Comparison of ENCODE assay signal across 8 cellular contexts in genomic region chr14:74922752-74923401, GRCh38. TPM values are rescaled to one million over a fixed set of nuclear protein-coding genes. Genes with fewer than 3 reads are reported as not detected.
DNase-seq lines count a peak whose midpoint lies in the region; ATAC-seq, FAIRE-seq and TF ChIP-seq lines count a peak whose summit lies in the region.

RPS6KL1 (minus strand) TSS chr14:74923260; CDS start chr14:74921541, 1,719 bp downstream.

- H3K9me3 Mint-ChIP-seq in effector memory CD8-positive, alpha-beta T cell, result no peaks in the 10 kb centered on the region

- peaks cover 4% of the 10 kb centered on the region for H3K36me3 Mint-ChIP-seq in effector memory CD8-positive, alpha-beta T cell (ENCODE audit: insufficient read depth)

- no peak within 1 kb of the TSS for H3K27ac Mint-ChIP-seq in effector memory CD8-positive, alpha-beta T cell

- H3K27me3 Mint-ChIP-seq in effector memory CD8-positive, alpha-beta T cell, result peaks cover 30 to 42% of the 10 kb centered on the region in 2 donors

- peak; percentile 60 for ATAC-seq in HG03469 (IDR thresholded peaks at IDR 0.05; ENCODE audit: unreplicated experiment)
- peak; percentile 96 for ATAC-seq in effector memory CD8-positive, alpha-beta T cell (replicated peaks)

- H3K4me3 Mint-ChIP-seq in effector memory CD8-positive, alpha-beta T cell, result peak within 1 kb of the TSS; percentile 59 to 60

- FAIRE-seq in GM19239 (lab: Jason Lieb, UNC), result peak; percentile 88

- DNase-seq in AG10803 (ENCODE audit: low read depth), result peak; percentile 66
- peak; percentile 93 for DNase-seq in GM19239 (ENCODE audit: insufficient read length, low spot score)
- DNase-seq in NCI-H748 treated with DMSO at 0.1 percent for 48 hours (lab: John Stamatoyannopoulos, UW), result peak; percentile 80
- peak; percentile 84 for DNase-seq in activated CD8-positive, alpha-beta memory T cell treated with anti-CD3 and anti-CD28 coated beads for 24 hours
- peak in 2 of 3 experiments; percentile 31 to 39 for DNase-seq in effector memory CD8-positive, alpha-beta T cell
- peak; percentile 87 to 89 for DNase-seq in lung microvascular endothelial cell (ENCODE audit: low read depth in 2 of 2)
- DNase-seq in stimulated activated CD4-positive, alpha-beta T cell treated with anti-CD3 and anti-CD28 coated beads, TNF-alpha, amount 100 ng/mL, for 4 hours (ENCODE audit: low read depth in 3 of 3), result peak; percentile 17 to 46 (median 41)

- no peak for TF ChIP-seq CTCF in AG10803 (conservative IDR thresholded peaks at IDR 0.05; ENCODE audit: low read length)

- peaks cover 0 to 5% of the 10 kb centered on the region in 2 donors for H3K4me1 Mint-ChIP-seq in effector memory CD8-positive, alpha-beta T cell (ENCODE audit: low read depth in 2 of 2)

- H3K4me3 ChIP-seq in AG10803 (ENCODE audit: low read length), result peak within 1 kb of the TSS; percentile 46

RNA-seq across cellular contexts. Expression of gene RPS6KL1, which starts in this region (rescaled TPM):
- total RNA-seq in lung microvascular endothelial cell, result 4.4 and 6.2 TPM in 2 replicates

Comparison
In these comparisons a context has a peak if more than half of its experiments do, and no peak if none do; other contexts are left out.
1. Peak in every context shown above with its lines: DNase-seq, ATAC-seq and H3K4me3 ChIP-seq.
2. DNase-seq: peak in every context shown above with its lines; median percentile 93 in GM19239; 88 in lung microvascular endothelial cell; 84 in activated CD8-positive, alpha-beta memory T cell treated with anti-CD3 and anti-CD28 coated beads for 24 hours; 80 in NCI-H748 treated with DMSO at 0.1 percent for 48 hours; 66 in AG10803; 41 in stimulated activated CD4-positive, alpha-beta T cell treated with anti-CD3 and anti-CD28 coated beads, TNF-alpha, amount 100 ng/mL, for 4 hours; 35 in effector memory CD8-positive, alpha-beta T cell.